Comparison of ENCODE assay signal across 8 cellular contexts in the genomic region with DNA sequence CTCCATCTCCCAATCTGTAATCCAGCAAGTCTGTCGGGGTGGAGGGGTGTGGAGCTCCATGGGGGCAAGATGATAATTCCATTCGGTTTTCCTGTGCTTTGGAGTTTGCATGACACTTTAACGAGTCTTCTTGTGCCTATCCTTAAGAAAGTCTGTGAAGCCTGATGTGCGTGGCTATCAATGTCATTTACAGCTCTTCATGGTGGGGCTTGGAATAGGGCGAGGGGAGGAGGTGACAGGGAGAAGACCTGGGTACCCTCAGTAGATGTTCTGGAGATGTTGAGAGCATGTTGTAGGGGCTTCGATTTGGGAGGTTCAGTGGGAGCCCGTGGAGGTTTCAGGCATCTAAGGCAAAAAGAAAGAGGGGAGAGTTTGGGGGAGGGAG. TPM values are rescaled to one million over a fixed set of nuclear protein-coding genes. Genes with fewer than 3 reads are reported as not detected.
DNase-seq lines count a peak whose midpoint lies in the region; ATAC-seq and TF ChIP-seq lines count a peak whose summit lies in the region.

No MANE protein-coding gene starts in this region.

- H3K27ac ChIP-seq in transverse colon, result peak overlapping the region; percentile 73 to 95 (median 80)

- peaks cover 0 to 7% (median 3%) of the 10 kb centered on the region in 4 donors for H3K36me3 ChIP-seq in transverse colon

- no peaks in the 10 kb centered on the region for H3K9me3 ChIP-seq in transverse colon

- peaks cover 1% of the 10 kb centered on the region for H3K36me3 Mint-ChIP-seq in activated naive CD4-positive, alpha-beta T cell treated with anti-CD3 and anti-CD28 coated beads, Interleukin-2, amount 50 U/mL, for 24 hours
- peaks cover 0 to 4% of the 10 kb centered on the region in 2 donors for H3K36me3 Mint-ChIP-seq in activated naive CD4-positive, alpha-beta T cell treated with anti-CD3 and anti-CD28 coated beads, Interleukin-2, amount 50 U/mL, for 72 hours
- H3K36me3 Mint-ChIP-seq in dendritic cell treated with granulocyte-macrophage colony-stimulating factor and Interleukin-4, amounts not matched to agents 40 ng/mL and 50 ng/mL, for 4 days (ENCODE audit: low read depth), result peaks cover 18% of the 10 kb centered on the region
- H3K36me3 Mint-ChIP-seq in natural killer cell treated with Interleukin-12 subunit alpha and Interleukin-12 subunit beta and Interleukin-15 and Interleukin-18, amount 100 ng/mL, for 72 hours, result peaks cover 6% of the 10 kb centered on the region

- peak overlapping the region; percentile 25 for H3K27ac Mint-ChIP-seq in activated naive CD4-positive, alpha-beta T cell treated with anti-CD3 and anti-CD28 coated beads, Interleukin-2, amount 50 U/mL, for 24 hours
- no peak overlapping the region for H3K27ac Mint-ChIP-seq in activated naive CD4-positive, alpha-beta T cell treated with anti-CD3 and anti-CD28 coated beads, Interleukin-2, amount 50 U/mL, for 72 hours
- H3K27ac Mint-ChIP-seq in dendritic cell treated with granulocyte-macrophage colony-stimulating factor and Interleukin-4, amounts not matched to agents 40 ng/mL and 50 ng/mL, for 4 days, result peak overlapping the region; percentile 49
- no peak overlapping the region for H3K27ac Mint-ChIP-seq in natural killer cell treated with Interleukin-12 subunit alpha and Interleukin-12 subunit beta and Interleukin-15 and Interleukin-18, amount 100 ng/mL, for 72 hours

- H3K9me3 Mint-ChIP-seq in activated naive CD4-positive, alpha-beta T cell treated with anti-CD3 and anti-CD28 coated beads, Interleukin-2, amount 50 U/mL, for 24 hours, result no peaks in the 10 kb centered on the region
- no peaks in the 10 kb centered on the region for H3K9me3 Mint-ChIP-seq in activated naive CD4-positive, alpha-beta T cell treated with anti-CD3 and anti-CD28 coated beads, Interleukin-2, amount 50 U/mL, for 72 hours
- H3K9me3 Mint-ChIP-seq in dendritic cell treated with granulocyte-macrophage colony-stimulating factor and Interleukin-4, amounts not matched to agents 40 ng/mL and 50 ng/mL, for 4 days, result no peaks in the 10 kb centered on the region
- no peaks in the 10 kb centered on the region for H3K9me3 Mint-ChIP-seq in natural killer cell treated with Interleukin-12 subunit alpha and Interleukin-12 subunit beta and Interleukin-15 and Interleukin-18, amount 100 ng/mL, for 72 hours

- peaks cover 10 to 69% (median 40%) of the 10 kb centered on the region in 4 donors for H3K4me1 ChIP-seq in transverse colon

- H3K27me3 Mint-ChIP-seq in activated naive CD4-positive, alpha-beta T cell treated with anti-CD3 and anti-CD28 coated beads, Interleukin-2, amount 50 U/mL, for 24 hours, result no peaks in the 10 kb centered on the region
- H3K27me3 Mint-ChIP-seq in dendritic cell treated with granulocyte-macrophage colony-stimulating factor and Interleukin-4, amounts not matched to agents 40 ng/mL and 50 ng/mL, for 4 days, result peaks cover 50% of the 10 kb centered on the region
- H3K27me3 Mint-ChIP-seq in natural killer cell treated with Interleukin-12 subunit alpha and Interleukin-12 subunit beta and Interleukin-15 and Interleukin-18, amount 100 ng/mL, for 72 hours, result peaks cover 17 to 26% of the 10 kb centered on the region in 2 donors

- no peak for TF ChIP-seq EP300 in transverse colon (IDR thresholded peaks at IDR 0.05; ENCODE audit: low read depth)

- peaks cover 27% of the 10 kb centered on the region for H3K4me1 Mint-ChIP-seq in activated naive CD4-positive, alpha-beta T cell treated with anti-CD3 and anti-CD28 coated beads, Interleukin-2, amount 50 U/mL, for 24 hours
- H3K4me1 Mint-ChIP-seq in dendritic cell treated with granulocyte-macrophage colony-stimulating factor and Interleukin-4, amounts not matched to agents 40 ng/mL and 50 ng/mL, for 4 days (ENCODE audit: low read depth), result peaks cover 48% of the 10 kb centered on the region
- peaks cover 19 to 27% of the 10 kb centered on the region in 2 donors for H3K4me1 Mint-ChIP-seq in natural killer cell treated with Interleukin-12 subunit alpha and Interleukin-12 subunit beta and Interleukin-15 and Interleukin-18, amount 100 ng/mL, for 72 hours (ENCODE audit: low read depth in 2 of 2)

- peak overlapping the region; percentile 71 for H3K4me3 Mint-ChIP-seq in activated naive CD4-positive, alpha-beta T cell treated with anti-CD3 and anti-CD28 coated beads, Interleukin-2, amount 50 U/mL, for 24 hours
- H3K4me3 Mint-ChIP-seq in dendritic cell treated with granulocyte-macrophage colony-stimulating factor and Interleukin-4, amounts not matched to agents 40 ng/mL and 50 ng/mL, for 4 days, result peak overlapping the region; percentile 54
- H3K4me3 Mint-ChIP-seq in natural killer cell treated with Interleukin-12 subunit alpha and Interleukin-12 subunit beta and Interleukin-15 and Interleukin-18, amount 100 ng/mL, for 72 hours, result peak overlapping the region; percentile 64

- TF ChIP-seq POLR2A in transverse colon (IDR thresholded peaks at IDR 0.05), result no peak

- WGBS in transverse colon (ENCODE audit: low coverage in 1 of 2), 2 donors, result 64 to 75% methylated on average over 3 to 7 of the region's 7 CpGs

- intact Hi-C loops in dendritic cell treated with granulocyte-macrophage colony-stimulating factor and Interleukin-4, amounts not matched to agents 40 ng/mL and 50 ng/mL, for 4 days (cut with micrococcal nuclease), result loop anchor here (5.0 kb wide), 1 partner anchor 50 kb away; no protein-coding TSS in a partner anchor
- intact Hi-C loops in transverse colon (cut with DNase I; ENCODE audit: low total_unique reads), result no loop called here

- ATAC-seq in activated naive CD4-positive, alpha-beta T cell treated with anti-CD3 and anti-CD28 coated beads, Interleukin-2, amount 50 U/mL, for 72 hours, result no peak
- no peak for ATAC-seq in natural killer cell treated with Interleukin-12 subunit alpha and Interleukin-12 subunit beta and Interleukin-15 and Interleukin-18, amount 100 ng/mL, for 72 hours
- ATAC-seq in HG02623 (IDR thresholded peaks at IDR 0.05; ENCODE audit: unreplicated experiment), result no peak

- H3K4me3 ChIP-seq in transverse colon, result no peak overlapping the region

- in situ Hi-C loops in transverse colon (cut with MboI; ENCODE audit: low pct_ligation_motif_present in 1 of 4, low pct_unique_long_range_greater_than_20kb in 1 of 4, low sequenced_read_pairs in 3 of 4), result no loop called here

- no peak for TF ChIP-seq CTCF in transverse colon (IDR thresholded peaks at IDR 0.05)

- no peak for DNase-seq in activated naive CD4-positive, alpha-beta T cell treated with anti-CD3 and anti-CD28 coated beads, Interleukin-2, amount 50 U/mL, for 72 hours (ENCODE audit: low spot score in 2 of 2)
- no peak for DNase-seq in natural killer cell treated with Interleukin-12 subunit alpha and Interleukin-12 subunit beta and Interleukin-15 and Interleukin-18, amount 100 ng/mL, for 72 hours (ENCODE audit: low spot score)
- DNase-seq in transverse colon (no peak), HuH-7 (ENCODE audit: low spot score) (no peak)
- no peak for DNase-seq in stimulated activated CD4-positive, alpha-beta T cell treated with anti-CD3 and anti-CD28 coated beads, Interleukin-15, amount 100 ng/mL, for 24 hours

- H3K27me3 ChIP-seq in transverse colon, result peaks cover 30% of the 10 kb centered on the region

RNA-seq across cellular contexts. Expression of a gene that starts 0.6 kb away (rescaled TPM):
- 1 to 10 TPM; 5.1 to 5.7 TPM for total RNA-seq in activated naive CD4-positive, alpha-beta T cell treated with anti-CD3 and anti-CD28 coated beads, Interleukin-2, amount 50 U/mL, for 72 hours
- total RNA-seq in natural killer cell treated with Interleukin-12 subunit alpha and Interleukin-12 subunit beta and Interleukin-15 and Interleukin-18, amount 100 ng/mL, for 72 hours, result 1 to 10 TPM in 1 of 2 donors, under 1 TPM in 1; 0.98 to 2.6 TPM
- total RNA-seq in transverse colon, result 100 to 1,000 TPM in 2 of 4 donors, 10 to 100 TPM in 2; 92.6 to 276 (median 161) TPM

RNA-seq across cellular contexts. Expression of a gene that starts 34.6 kb away (rescaled TPM):
- total RNA-seq in activated naive CD4-positive, alpha-beta T cell treated with anti-CD3 and anti-CD28 coated beads, Interleukin-2, amount 50 U/mL, for 72 hours, result 100 to 1,000 TPM; 134 to 180 TPM
- total RNA-seq in natural killer cell treated with Interleukin-12 subunit alpha and Interleukin-12 subunit beta and Interleukin-15 and Interleukin-18, amount 100 ng/mL, for 72 hours, result 100 to 1,000 TPM; 152 to 212 TPM
- total RNA-seq in transverse colon, result 10 to 100 TPM; 27.9 to 80.3 (median 61.0) TPM

RNA-seq across cellular contexts. Expression of a gene that starts 41.1 kb away (rescaled TPM):
- total RNA-seq in activated naive CD4-positive, alpha-beta T cell treated with anti-CD3 and anti-CD28 coated beads, Interleukin-2, amount 50 U/mL, for 72 hours, result 10 to 100 TPM in 1 of 2 donors, 1 to 10 TPM in 1; 8.1 to 14.4 TPM
- 10 to 100 TPM; 12.1 to 13.2 TPM for total RNA-seq in natural killer cell treated with Interleukin-12 subunit alpha and Interleukin-12 subunit beta and Interleukin-15 and Interleukin-18, amount 100 ng/mL, for 72 hours
- 10 to 100 TPM in 3 of 4 donors, 1 to 10 TPM in 1; 4.8 to 20.2 (median 14.8) TPM for total RNA-seq in transverse colon

Comparison
In these comparisons a context has a peak if more than half of its experiments do, and no peak if none do; other contexts are left out.
1. H3K27ac Mint-ChIP-seq: peak in activated naive CD4-positive, alpha-beta T cell treated with anti-CD3 and anti-CD28 coated beads, Interleukin-2, amount 50 U/mL, for 24 hours (single experiment) and dendritic cell treated with granulocyte-macrophage colony-stimulating factor and Interleukin-4, amounts not matched to agents 40 ng/mL and 50 ng/mL, for 4 days (single experiment); none in activated naive CD4-positive, alpha-beta T cell treated with anti-CD3 and anti-CD28 coated beads, Interleukin-2, amount 50 U/mL, for 72 hours (0 of 2) and natural killer cell treated with Interleukin-12 subunit alpha and Interleukin-12 subunit beta and Interleukin-15 and Interleukin-18, amount 100 ng/mL, for 72 hours (0 of 2).
2. RNA of a gene that starts 0.6 kb away (total RNA-seq): 92.6 to 276 TPM in transverse colon; 5.1 to 5.7 TPM in activated naive CD4-positive, alpha-beta T cell treated with anti-CD3 and anti-CD28 coated beads, Interleukin-2, amount 50 U/mL, for 72 hours and 0.98 to 2.6 TPM in natural killer cell treated with Interleukin-12 subunit alpha and Interleukin-12 subunit beta and Interleukin-15 and Interleukin-18, amount 100 ng/mL, for 72 hours; every median in the first group is over 10 times any median in the second.
3. Peak in every context shown above with its lines, with median percentiles within 50 percentile points of each other: H3K4me3 Mint-ChIP-seq.